ENCODE assay signal across 8 cellular contexts in the genomic region with DNA sequence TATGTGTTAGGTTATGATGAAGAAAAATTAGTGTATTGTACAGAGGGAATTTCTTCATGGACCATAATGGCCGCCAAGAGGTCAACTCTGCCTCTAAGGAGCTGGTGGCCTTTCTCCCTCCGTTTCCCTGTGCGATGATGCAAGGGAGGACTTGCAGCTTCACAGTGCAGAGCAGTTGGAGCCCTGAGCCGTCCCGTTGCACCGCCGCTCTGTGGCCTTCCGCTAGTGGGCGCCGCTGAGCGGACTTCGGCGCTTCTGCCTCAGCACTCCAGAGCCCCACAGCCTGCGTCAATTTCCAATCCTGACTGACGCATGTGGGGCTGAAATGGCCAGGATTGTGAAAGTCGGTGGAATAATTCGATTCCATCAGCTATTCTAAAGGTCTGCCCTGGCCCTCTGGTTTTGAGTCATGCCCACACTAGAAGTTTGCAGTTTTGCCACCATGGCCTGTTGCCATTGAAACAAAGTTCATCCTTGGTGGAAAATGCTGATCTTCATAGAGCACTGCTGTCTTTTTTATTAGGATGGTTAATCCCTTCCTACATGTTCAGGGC. TPM values are rescaled to one million over a fixed set of nuclear protein-coding genes. Genes with fewer than 3 reads are reported as not detected.
DNase-seq lines count a peak whose midpoint lies in the region; ATAC-seq and TF ChIP-seq lines count a peak whose summit lies in the region.

No MANE protein-coding gene starts in this region.

- H3K4me1 Mint-ChIP-seq in WTC11 (peaks cover 25% of the 10 kb centered on the region), neural crest cell (peaks cover 12% of the 10 kb centered on the region)

- DNase-seq in WTC11 (ENCODE audit: low spot score), result peak; percentile 92
- DNase-seq in epithelial cell of proximal tubule (ENCODE audit: low read depth), result peak; percentile 59
- DNase-seq in neural crest cell (ENCODE audit: low read depth, low spot score), result peak; percentile 77
- DNase-seq in NCI-H1092 treated with DMSO at 0.1 percent for 48 hours (lab: John Stamatoyannopoulos, UW), result no peak
- DNase-seq in NCI-H1092 (lab: John Stamatoyannopoulos, UW), result no peak

- H3K36me3 Mint-ChIP-seq in WTC11, result no peaks in the 10 kb centered on the region
- H3K36me3 Mint-ChIP-seq in neural crest cell (ENCODE audit: low read depth), result no peaks in the 10 kb centered on the region

- H3K27ac Mint-ChIP-seq in WTC11, result no peak overlapping the region
- H3K27ac Mint-ChIP-seq in neural crest cell (ENCODE audit: unreplicated experiment), result no peak overlapping the region

- no peak overlapping the region for H3K4me3 ChIP-seq in epithelial cell of proximal tubule (ENCODE audit: low read depth, low read length)

- H3K9me3 Mint-ChIP-seq in WTC11 (peaks cover 3% of the 10 kb centered on the region; the same call in 1 of the 2 replicates), neural crest cell (peaks cover 3% of the 10 kb centered on the region)

- H3K4me3 Mint-ChIP-seq in WTC11 (no peak overlapping the region), neural crest cell (no peak overlapping the region)

- POLR2A ChIA-PET in WTC11 (lab: Charles Lee), result interaction anchor here (1.6 kb wide), 1 partner anchor 80 kb away, joined by 3 read pairs; no protein-coding TSS in a partner anchor

- H3K27me3 Mint-ChIP-seq in WTC11 (ENCODE audit: low read depth) (peaks cover 12% of the 10 kb centered on the region), neural crest cell (ENCODE audit: low read depth) (peaks cover 51% of the 10 kb centered on the region)

- TF ChIP-seq CTCF in WTC11 (IDR thresholded peaks at IDR 0.05), result peak; percentile 74
- TF ChIP-seq CTCF in epithelial cell of proximal tubule (conservative IDR thresholded peaks at IDR 0.05; ENCODE audit: low read depth, low read length), result peak; percentile 91
- TF ChIP-seq CTCF in neural crest cell (conservative IDR thresholded peaks at IDR 0.05), result peak; percentile 79

- CTCF ChIA-PET in WTC11 (lab: Charles Lee), result interaction anchor here (0.5 to 2.1 kb wide), 37 partner anchors 9 to 239 kb away, joined by 3 to 31 read pairs (median 4); partner anchors contain the start of genes SMAD5 and TGFBI

- ATAC-seq in GM18511 (IDR thresholded peaks at IDR 0.05; ENCODE audit: unreplicated experiment), result peak; percentile 88
- ATAC-seq in HG03342 (IDR thresholded peaks at IDR 0.05; ENCODE audit: unreplicated experiment), result peak; percentile 86
- ATAC-seq in WTC11, result peak; percentile 98
- no peak for ATAC-seq in HG03097 (IDR thresholded peaks at IDR 0.05; ENCODE audit: low FRiP score, unreplicated experiment)

TF ChIP-seq in WTC11, 78 proteins besides CTCF, POLR2A, EP300 and RAD21 (continues in another document):
- 0 out of 2 replicates have a peak, but pooled peaks have one; percentile 27 for TF ChIP-seq ZNF532 (CRISPR knock-in tag; IDR thresholded peaks at IDR 0.05; ENCODE audit: borderline replicate concordance)
- no peak for TF ChIP-seq E2F4 (CRISPR knock-in tag; IDR thresholded peaks at IDR 0.05; ENCODE audit: borderline replicate concordance, low read depth)
- TF ChIP-seq NFATC4 (CRISPR knock-in tag; IDR thresholded peaks at IDR 0.05), result no peak
- no peak for TF ChIP-seq ATF1 (CRISPR knock-in tag; IDR thresholded peaks at IDR 0.05)
- no peak for TF ChIP-seq ZBTB43 (CRISPR knock-in tag; IDR thresholded peaks at IDR 0.05)
- 0 out of 2 replicates have a peak, but pooled peaks have one; percentile 52 for TF ChIP-seq ZNF425 (CRISPR knock-in tag; conservative IDR thresholded peaks at IDR 0.05)
- TF ChIP-seq ETV6 (CRISPR knock-in tag; IDR thresholded peaks at IDR 0.05), result 0 out of 2 replicates have a peak, but pooled peaks have one; percentile 69
- TF ChIP-seq FOXP4 (CRISPR knock-in tag; IDR thresholded peaks at IDR 0.05), result no peak
- TF ChIP-seq ZNF121 (CRISPR knock-in tag; IDR thresholded peaks at IDR 0.05), result peak; percentile 87
- no peak for TF ChIP-seq EMX1 (CRISPR knock-in tag; IDR thresholded peaks at IDR 0.05)
- no peak for TF ChIP-seq GRHL2 (CRISPR knock-in tag; IDR thresholded peaks at IDR 0.05; ENCODE audit: insufficient replicate concordance, severe bottlenecking)

RNA-seq across cellular contexts. Expression of gene LECT2, which starts 22.7 kb away (rescaled TPM):
- total RNA-seq in WTC11 (2021), result not detected in 3 replicates
- not detected in 2 replicates for total RNA-seq in epithelial cell of proximal tubule
- total RNA-seq in neural crest cell, result not detected in 2 replicates

RNA-seq across cellular contexts. Expression of gene TGFBI, which starts 51.3 kb away (rescaled TPM):
- total RNA-seq in WTC11 (2021) (7.2 to 9.1 TPM (median 7.8 TPM) in 3 replicates), epithelial cell of proximal tubule (336 and 371 TPM in 2 replicates), neural crest cell (3.9 and 4.6 TPM in 2 replicates)

Comparison
In these comparisons a context has a peak if more than half of its experiments do, and no peak if none do; other contexts are left out.
1. DNase-seq: peak in WTC11 (single experiment), epithelial cell of proximal tubule (single experiment) and neural crest cell (single experiment); none in NCI-H1092 treated with DMSO at 0.1 percent for 48 hours (single experiment) and NCI-H1092 (single experiment).
2. RNA of gene TGFBI, which starts 51.3 kb away (total RNA-seq): 336 to 371 TPM in epithelial cell of proximal tubule; 7.2 to 9.1 TPM in WTC11 and 3.9 to 4.6 TPM in neural crest cell; every median in the first group is over 10 times any median in the second.
3. Peak in every context shown above with its lines, with median percentiles within 50 percentile points of each other: CTCF ChIP-seq.